In genomic region chr3:46978381-46978780, GRCh38 we compare ENCODE assay signal across 9 cellular contexts. TPM values are rescaled to one million over a fixed set of nuclear protein-coding genes. Genes with fewer than 3 reads are reported as not detected.
A peak's percentile ranks its signal among the peaks of the same experiment; 100 is the strongest.
DNase-seq lines count a peak whose midpoint lies in the region; ATAC-seq and TF ChIP-seq lines count a peak whose summit lies in the region.
"Had no signal": no experiment of that assay in that cellular context is flagged by ENCODE, and none has a peak within 500 bp of the region (broad histone marks: within the 10 kb centered on the region; RNA-seq: fewer than 3 reads in every experiment).

No MANE protein-coding gene starts in this region.

- intact Hi-C loops in HCT116 (cut with micrococcal nuclease) = loop anchor here (5.0 kb wide), 1 partner anchor 41 kb away; no protein-coding TSS in a partner anchor
- intact Hi-C loops in left cardiac atrium (cut with DNase I) = no loop called here

- H3K27ac ChIP-seq in HCT116 (ENCODE audit: low read depth, low read length) = peak overlapping the region; percentile 77; the same call in 1 of the 2 replicates
- H3K27ac ChIP-seq in smooth muscle cell (ENCODE audit: low read depth) = no peak overlapping the region

- TF ChIP-seq CTCF in HCT116 (IDR thresholded peaks at IDR 0.05 in 2 of 3, conservative IDR thresholded peaks at IDR 0.05 in 1 of 3; ENCODE audit: borderline replicate concordance in 1 of 3, insufficient read depth in 1 of 3, low read depth in 2 of 3, low read length in 2 of 3) = no peak
- no peak for TF ChIP-seq CTCF in WTC11 (IDR thresholded peaks at IDR 0.05)
- no peak for TF ChIP-seq CTCF in smooth muscle cell (IDR thresholded peaks at IDR 0.05; ENCODE audit: borderline replicate concordance, insufficient read depth, poor library complexity, severe bottlenecking)

- ATAC-seq in HCT116 (no peak), WTC11 (no peak), left cardiac atrium (no peak), GM21825 (IDR thresholded peaks at IDR 0.05; ENCODE audit: unreplicated experiment) (no peak), GM21390 (IDR thresholded peaks at IDR 0.05; ENCODE audit: unreplicated experiment) (no peak)

- H3K4me1 ChIP-seq in HCT116 (ENCODE audit: control insufficient read depth in 1 of 2, insufficient read depth in 2 of 2, low read length in 2 of 2) (peaks cover 26 to 58% of the 10 kb centered on the region in 2 experiments), smooth muscle cell (ENCODE audit: low read depth) (peaks cover 9% of the 10 kb centered on the region)

- no peak for TF ChIP-seq RAD21 in HCT116 (IDR thresholded peaks at IDR 0.05; ENCODE audit: low read depth)

- H2AFZ ChIP-seq in HCT116 (ENCODE audit: low read depth, low read length, poor library complexity, severe bottlenecking) (no peak overlapping the region), smooth muscle cell (ENCODE audit: low read depth) (no peak overlapping the region)

- RAD21 ChIA-PET in HCT116 (lab: Charles Lee; ENCODE audit: low non-redundant PET in 1 of 2, low total read pairs in 2 of 2, uncharacterized antibody in 2 of 2, unreplicated experiment in 2 of 2) = no interaction called here

- peaks cover 5% of the 10 kb centered on the region for H3K27me3 Mint-ChIP-seq in WTC11 (ENCODE audit: low read depth)

- H3K27me3 ChIP-seq in HCT116 (ENCODE audit: insufficient read depth, low read length) (no peaks in the 10 kb centered on the region), smooth muscle cell (ENCODE audit: low read depth) (no peaks in the 10 kb centered on the region)

- TF ChIP-seq POLR2A in HCT116 (IDR thresholded peaks at IDR 0.05; ENCODE audit: borderline replicate concordance, extremely low read depth, insufficient read depth, insufficient read length) = no peak

- CTCF ChIA-PET in HCT116 (lab: Charles Lee) (interaction anchor here (1.1 kb wide), 1 partner anchor 43 kb away, joined by 3 read pairs; no protein-coding TSS in a partner anchor), WTC11 (lab: Charles Lee) (no interaction called here)

- peak overlapping the region; percentile 76; the same call in 1 of the 2 replicates for H3K27ac Mint-ChIP-seq in WTC11

- no peaks in the 10 kb centered on the region for H3K9me2 ChIP-seq in HCT116 (ENCODE audit: insufficient read depth)

- H4K20me1 ChIP-seq in HCT116 (ENCODE audit: insufficient read depth) = peaks cover 14% of the 10 kb centered on the region; the same call in 1 of the 2 replicates
- peaks cover 26% of the 10 kb centered on the region for H4K20me1 ChIP-seq in smooth muscle cell (ENCODE audit: low read depth)

- no peak overlapping the region for H3K9ac ChIP-seq in HCT116 (ENCODE audit: low read length)
- no peak overlapping the region for H3K9ac ChIP-seq in smooth muscle cell (ENCODE audit: low read depth)

- peaks cover 0 to 9% of the 10 kb centered on the region in 2 experiments; a peak in 1 of 4 replicates for H3K36me3 ChIP-seq in HCT116 (ENCODE audit: control insufficient read depth in 1 of 2, insufficient read depth in 2 of 2, low read length in 2 of 2)
- no peaks in the 10 kb centered on the region for H3K36me3 ChIP-seq in smooth muscle cell (ENCODE audit: low read depth)

- no peak overlapping the region for H3K4me3 ChIP-seq in HCT116 (replicated peaks in 1 of 2; ENCODE audit: low read depth in 1 of 2, low read length in 2 of 2)
- no peak overlapping the region for H3K4me3 ChIP-seq in smooth muscle cell

- H3K9me3 ChIP-seq in HCT116 (ENCODE audit: control insufficient read depth in 1 of 2, insufficient read depth in 1 of 2, low read depth in 1 of 2, low read length in 2 of 2) = no peaks in the 10 kb centered on the region
- no peaks in the 10 kb centered on the region for H3K9me3 ChIP-seq in smooth muscle cell (replicated peaks; ENCODE audit: low read depth)

- DNase-seq in HCT116 (ENCODE audit: low read depth, low spot score) = no peak
- DNase-seq in WTC11 (ENCODE audit: low spot score) = no peak
- peak; percentile 22 for DNase-seq in left cardiac atrium
- no peak for DNase-seq in smooth muscle cell (lab: John Stamatoyannopoulos, UW; ENCODE audit: unreplicated experiment)
- DNase-seq in ecto neural progenitor cell (ENCODE audit: low spot score) = no peak
- no peak for DNase-seq in COLO829 (ENCODE audit: low spot score)
- DNase-seq: activated CD4-positive, alpha-beta T cell treated with anti-CD3 and anti-CD28 coated beads for 1 hour had no signal

- WGBS in smooth muscle cell (ENCODE audit: low lambda C conversion rate) = 96% methylated on average over 9 of the region's 9 CpGs

- H3K4me3 Mint-ChIP-seq in WTC11 = peak overlapping the region; percentile 98

- H3F3A ChIP-seq in smooth muscle cell (ENCODE audit: low read depth) = peaks cover 2% of the 10 kb centered on the region

- H3K79me2 ChIP-seq in HCT116 (ENCODE audit: insufficient read depth, low read length) (peaks cover 61% of the 10 kb centered on the region), smooth muscle cell (ENCODE audit: low read depth) (peaks cover 25% of the 10 kb centered on the region)

- POLR2A ChIA-PET in HCT116 (lab: Charles Lee) (interaction anchor here (1.1 kb wide), 1 partner anchor 9 kb away, joined by 3 read pairs; no protein-coding TSS in a partner anchor), WTC11 (lab: Charles Lee) (no interaction called here)

- BruUV-seq in HCT116 (replicated peaks; lab: Mats Ljungman, UMichigan) = no TSS peak

- H3K4me2 ChIP-seq in HCT116 (ENCODE audit: low read length) = peak overlapping the region; percentile 76; the same call in 1 of the 2 replicates
- H3K4me2 ChIP-seq in smooth muscle cell = peak overlapping the region; percentile 96

- peaks cover 35% of the 10 kb centered on the region for H3K4me1 Mint-ChIP-seq in WTC11

- peaks cover 9% of the 10 kb centered on the region; the same call in 1 of the 2 replicates for H3K36me3 Mint-ChIP-seq in WTC11

- H3K9me3 Mint-ChIP-seq in WTC11 = no peaks in the 10 kb centered on the region

TF ChIP-seq in HCT116, 20 proteins besides CTCF, POLR2A, EP300 and RAD21:
- TF ChIP-seq CEBPB (IDR thresholded peaks at IDR 0.05; ENCODE audit: low read depth) (no peak), EZH2 (IDR thresholded peaks at IDR 0.05) (no peak)

TF ChIP-seq in WTC11, 78 proteins besides CTCF, POLR2A, EP300 and RAD21 (continues in another document):
- TF ChIP-seq USF1 (CRISPR knock-in tag; IDR thresholded peaks at IDR 0.05) (no peak), AFF4 (CRISPR knock-in tag; IDR thresholded peaks at IDR 0.05; ENCODE audit: borderline replicate concordance) (no peak), CREB1 (CRISPR knock-in tag; IDR thresholded peaks at IDR 0.05) (no peak), ZNF423 (CRISPR knock-in tag; IDR thresholded peaks at IDR 0.05) (no peak), ZNF671 (CRISPR knock-in tag; IDR thresholded peaks at IDR 0.05) (no peak), FOXP1 (CRISPR knock-in tag; IDR thresholded peaks at IDR 0.05; ENCODE audit: borderline replicate concordance) (no peak), ATF3 (CRISPR knock-in tag; conservative IDR thresholded peaks at IDR 0.05) (no peak)

RNA-seq across cellular contexts. Expression of gene NBEAL2, which starts 1.1 kb away (rescaled TPM):
- total RNA-seq in HCT116 (2021; ENCODE audit: unreplicated experiment) (72.9 TPM), WTC11 (2021) (64.0 to 80.0 TPM (median 64.3 TPM) in 3 replicates), left cardiac atrium (10 to 100 TPM; 17.1 to 23.9 TPM), smooth muscle cell (11.0 and 11.9 TPM in 2 replicates)
- polyA plus RNA-seq in HCT116 (2012) = 55.2 and 61.9 TPM in 2 replicates
- polyA plus RNA-seq in smooth muscle cell = 4.1 and 26.8 TPM in 2 replicates

RNA-seq across cellular contexts. Expression of gene CCDC12, which starts 1.8 kb away (rescaled TPM):
- total RNA-seq in HCT116 (2021; ENCODE audit: unreplicated experiment) (46.5 TPM), WTC11 (2021) (50.3 to 59.1 TPM (median 55.9 TPM) in 3 replicates), left cardiac atrium (10 to 100 TPM; 24.2 to 38.4 TPM), smooth muscle cell (12.5 and 23.9 TPM in 2 replicates)
- 53.5 and 55.3 TPM in 2 replicates for polyA plus RNA-seq in HCT116 (2012)
- polyA plus RNA-seq in smooth muscle cell = 52.4 and 69.0 TPM in 2 replicates
